Comparison of ENCODE assay signal across 16 cellular contexts in genomic region chr5:7678057-7678456, GRCh38.
DNase-seq lines count a peak whose midpoint lies in the region; TF ChIP-seq lines count a peak whose summit lies in the region.
"Had no signal": no experiment of that assay in that cellular context is flagged by ENCODE, and none has a peak within 500 bp of the region (broad histone marks: within the 10 kb centered on the region; RNA-seq: fewer than 3 reads in every experiment).

No MANE protein-coding gene starts in this region.

- no peak for TF ChIP-seq CTCF in right atrium auricular region (IDR thresholded peaks at IDR 0.05)

- DNase-seq in NCI-H510A treated with DMSO at 0.1 percent for 48 hours (lab: John Stamatoyannopoulos, UW) (peak; percentile 14), NCI-H510A (lab: John Stamatoyannopoulos, UW) (no peak), astrocyte of the hippocampus (ENCODE audit: low read depth, low spot score) (peak; percentile 10), right atrium auricular region (ENCODE audit: low spot score) (no peak), MG63 (no peak), SHP77 (lab: John Stamatoyannopoulos, UW) (no peak)
- DNase-seq: C1 segment of cervical spinal cord; Calu3; CD4-positive, alpha-beta memory T cell; COR-L47; DMS79; EL; GDM1; H9 had no signal

- no peak overlapping the region for H3K4me3 ChIP-seq in muscle layer of colon (ENCODE audit: low read depth in 1 of 2, low read length in 2 of 2)
- no peak overlapping the region for H3K4me3 ChIP-seq in right atrium auricular region
- no peak overlapping the region for H3K4me3 ChIP-seq in MG63
- H3K4me3 ChIP-seq: GM23338 had no signal

- no peak overlapping the region for H3K9ac ChIP-seq in muscle layer of colon (ENCODE audit: low read length)

- H3K9me3 ChIP-seq in muscle layer of colon (ENCODE audit: low read length) (no peaks in the 10 kb centered on the region), right atrium auricular region (no peaks in the 10 kb centered on the region), MG63 (no peaks in the 10 kb centered on the region)

- H3K4me1 ChIP-seq in muscle layer of colon (ENCODE audit: insufficient read depth, low read length) (peaks cover 35% of the 10 kb centered on the region), right atrium auricular region (no peaks in the 10 kb centered on the region)

- H3K27me3 ChIP-seq in muscle layer of colon (ENCODE audit: control insufficient read depth in 1 of 2, insufficient read depth in 2 of 2, low read length in 2 of 2) (no peaks in the 10 kb centered on the region), right atrium auricular region (no peaks in the 10 kb centered on the region), MG63 (no peaks in the 10 kb centered on the region)

- H3K27ac ChIP-seq in muscle layer of colon (ENCODE audit: low read depth, low read length) (peak overlapping the region; percentile 14), right atrium auricular region (no peak overlapping the region)

- H3K36me3 ChIP-seq in muscle layer of colon (ENCODE audit: insufficient read depth, low read length) (no peaks in the 10 kb centered on the region), right atrium auricular region (no peaks in the 10 kb centered on the region), MG63 (no peaks in the 10 kb centered on the region)

Comparison
In these comparisons a context has a peak if more than half of its experiments do, and no peak if none do; other contexts are left out.
1. DNase-seq: peak in NCI-H510A treated with DMSO at 0.1 percent for 48 hours (single experiment) and astrocyte of the hippocampus (single experiment); none in NCI-H510A (single experiment), right atrium auricular region (single experiment), MG63 (single experiment) and SHP77 (0 of 2).